ENCODE assay signal across 1 cellular context in the genomic region with DNA sequence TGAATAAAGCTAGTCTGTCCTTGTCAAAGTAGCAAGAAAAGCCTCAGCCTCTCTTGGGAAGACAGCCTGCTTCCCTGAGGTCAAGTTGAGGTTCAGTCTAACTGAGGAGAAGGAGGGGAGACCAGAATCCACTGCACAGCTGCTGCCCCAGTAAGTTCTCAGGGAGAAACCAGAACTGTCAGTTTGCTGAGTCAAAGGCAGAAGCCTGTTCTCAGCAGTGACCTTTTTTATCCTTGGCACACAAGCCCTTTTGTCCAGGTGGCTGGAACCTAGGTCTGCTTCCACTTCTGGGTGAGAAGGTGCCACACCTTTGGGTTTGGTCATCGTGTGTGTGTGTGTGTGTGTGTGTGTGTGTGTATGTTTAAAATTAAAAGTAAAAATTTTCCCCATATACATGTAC.
A peak's percentile ranks its signal among the peaks of the same experiment; 100 is the strongest.
TF ChIP-seq lines count a peak whose summit lies in the region.

No MANE protein-coding gene starts in this region.

TF ChIP-seq in GM12878, 131 proteins besides CTCF, POLR2A, EP300 and RAD21 (continued from another document):
- TF ChIP-seq, protein P1, sequence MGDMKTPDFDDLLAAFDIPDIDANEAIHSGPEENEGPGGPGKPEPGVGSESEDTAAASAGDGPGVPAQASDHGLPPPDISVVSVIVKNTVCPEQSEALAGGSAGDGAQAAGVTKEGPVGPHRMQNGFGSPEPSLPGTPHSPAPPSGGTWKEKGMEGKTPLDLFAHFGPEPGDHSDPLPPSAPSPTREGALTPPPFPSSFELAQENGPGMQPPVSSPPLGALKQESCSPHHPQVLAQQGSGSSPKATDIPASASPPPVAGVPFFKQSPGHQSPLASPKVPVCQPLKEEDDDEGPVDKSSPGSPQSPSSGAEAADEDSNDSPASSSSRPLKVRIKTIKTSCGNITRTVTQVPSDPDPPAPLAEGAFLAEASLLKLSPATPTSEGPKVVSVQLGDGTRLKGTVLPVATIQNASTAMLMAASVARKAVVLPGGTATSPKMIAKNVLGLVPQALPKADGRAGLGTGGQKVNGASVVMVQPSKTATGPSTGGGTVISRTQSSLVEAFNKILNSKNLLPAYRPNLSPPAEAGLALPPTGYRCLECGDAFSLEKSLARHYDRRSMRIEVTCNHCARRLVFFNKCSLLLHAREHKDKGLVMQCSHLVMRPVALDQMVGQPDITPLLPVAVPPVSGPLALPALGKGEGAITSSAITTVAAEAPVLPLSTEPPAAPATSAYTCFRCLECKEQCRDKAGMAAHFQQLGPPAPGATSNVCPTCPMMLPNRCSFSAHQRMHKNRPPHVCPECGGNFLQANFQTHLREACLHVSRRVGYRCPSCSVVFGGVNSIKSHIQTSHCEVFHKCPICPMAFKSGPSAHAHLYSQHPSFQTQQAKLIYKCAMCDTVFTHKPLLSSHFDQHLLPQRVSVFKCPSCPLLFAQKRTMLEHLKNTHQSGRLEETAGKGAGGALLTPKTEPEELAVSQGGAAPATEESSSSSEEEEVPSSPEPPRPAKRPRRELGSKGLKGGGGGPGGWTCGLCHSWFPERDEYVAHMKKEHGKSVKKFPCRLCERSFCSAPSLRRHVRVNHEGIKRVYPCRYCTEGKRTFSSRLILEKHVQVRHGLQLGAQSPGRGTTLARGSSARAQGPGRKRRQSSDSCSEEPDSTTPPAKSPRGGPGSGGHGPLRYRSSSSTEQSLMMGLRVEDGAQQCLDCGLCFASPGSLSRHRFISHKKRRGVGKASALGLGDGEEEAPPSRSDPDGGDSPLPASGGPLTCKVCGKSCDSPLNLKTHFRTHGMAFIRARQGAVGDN (IDR thresholded peaks at IDR 0.05), result no peak; the same call in 1 of the 2 replicates
- no peak for TF ChIP-seq GABPA (IDR thresholded peaks at IDR 0.05; ENCODE audit: low read depth)
- peak; percentile 72 for TF ChIP-seq CREM (IDR thresholded peaks at IDR 0.05; ENCODE audit: low read depth)
- TF ChIP-seq SRF (IDR thresholded peaks at IDR 0.05; ENCODE audit: low read depth in 2 of 2, low read length in 2 of 2), result no peak
- TF ChIP-seq, protein P2, sequence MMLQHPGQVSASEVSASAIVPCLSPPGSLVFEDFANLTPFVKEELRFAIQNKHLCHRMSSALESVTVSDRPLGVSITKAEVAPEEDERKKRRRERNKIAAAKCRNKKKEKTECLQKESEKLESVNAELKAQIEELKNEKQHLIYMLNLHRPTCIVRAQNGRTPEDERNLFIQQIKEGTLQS (IDR thresholded peaks at IDR 0.05; ENCODE audit: borderline replicate concordance, extremely low read depth, low read depth, low read length), result no peak
- TF ChIP-seq CREB1 (IDR thresholded peaks at IDR 0.05; ENCODE audit: low read depth), result no peak
- TF ChIP-seq, protein P3, sequence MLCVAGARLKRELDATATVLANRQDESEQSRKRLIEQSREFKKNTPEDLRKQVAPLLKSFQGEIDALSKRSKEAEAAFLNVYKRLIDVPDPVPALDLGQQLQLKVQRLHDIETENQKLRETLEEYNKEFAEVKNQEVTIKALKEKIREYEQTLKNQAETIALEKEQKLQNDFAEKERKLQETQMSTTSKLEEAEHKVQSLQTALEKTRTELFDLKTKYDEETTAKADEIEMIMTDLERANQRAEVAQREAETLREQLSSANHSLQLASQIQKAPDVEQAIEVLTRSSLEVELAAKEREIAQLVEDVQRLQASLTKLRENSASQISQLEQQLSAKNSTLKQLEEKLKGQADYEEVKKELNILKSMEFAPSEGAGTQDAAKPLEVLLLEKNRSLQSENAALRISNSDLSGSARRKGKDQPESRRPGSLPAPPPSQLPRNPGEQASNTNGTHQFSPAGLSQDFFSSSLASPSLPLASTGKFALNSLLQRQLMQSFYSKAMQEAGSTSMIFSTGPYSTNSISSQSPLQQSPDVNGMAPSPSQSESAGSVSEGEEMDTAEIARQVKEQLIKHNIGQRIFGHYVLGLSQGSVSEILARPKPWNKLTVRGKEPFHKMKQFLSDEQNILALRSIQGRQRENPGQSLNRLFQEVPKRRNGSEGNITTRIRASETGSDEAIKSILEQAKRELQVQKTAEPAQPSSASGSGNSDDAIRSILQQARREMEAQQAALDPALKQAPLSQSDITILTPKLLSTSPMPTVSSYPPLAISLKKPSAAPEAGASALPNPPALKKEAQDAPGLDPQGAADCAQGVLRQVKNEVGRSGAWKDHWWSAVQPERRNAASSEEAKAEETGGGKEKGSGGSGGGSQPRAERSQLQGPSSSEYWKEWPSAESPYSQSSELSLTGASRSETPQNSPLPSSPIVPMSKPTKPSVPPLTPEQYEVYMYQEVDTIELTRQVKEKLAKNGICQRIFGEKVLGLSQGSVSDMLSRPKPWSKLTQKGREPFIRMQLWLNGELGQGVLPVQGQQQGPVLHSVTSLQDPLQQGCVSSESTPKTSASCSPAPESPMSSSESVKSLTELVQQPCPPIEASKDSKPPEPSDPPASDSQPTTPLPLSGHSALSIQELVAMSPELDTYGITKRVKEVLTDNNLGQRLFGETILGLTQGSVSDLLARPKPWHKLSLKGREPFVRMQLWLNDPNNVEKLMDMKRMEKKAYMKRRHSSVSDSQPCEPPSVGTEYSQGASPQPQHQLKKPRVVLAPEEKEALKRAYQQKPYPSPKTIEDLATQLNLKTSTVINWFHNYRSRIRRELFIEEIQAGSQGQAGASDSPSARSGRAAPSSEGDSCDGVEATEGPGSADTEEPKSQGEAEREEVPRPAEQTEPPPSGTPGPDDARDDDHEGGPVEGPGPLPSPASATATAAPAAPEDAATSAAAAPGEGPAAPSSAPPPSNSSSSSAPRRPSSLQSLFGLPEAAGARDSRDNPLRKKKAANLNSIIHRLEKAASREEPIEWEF (IDR thresholded peaks at IDR 0.05; ENCODE audit: insufficient replicate concordance, low read depth, low read length), result no peak
- TF ChIP-seq, protein P4, sequence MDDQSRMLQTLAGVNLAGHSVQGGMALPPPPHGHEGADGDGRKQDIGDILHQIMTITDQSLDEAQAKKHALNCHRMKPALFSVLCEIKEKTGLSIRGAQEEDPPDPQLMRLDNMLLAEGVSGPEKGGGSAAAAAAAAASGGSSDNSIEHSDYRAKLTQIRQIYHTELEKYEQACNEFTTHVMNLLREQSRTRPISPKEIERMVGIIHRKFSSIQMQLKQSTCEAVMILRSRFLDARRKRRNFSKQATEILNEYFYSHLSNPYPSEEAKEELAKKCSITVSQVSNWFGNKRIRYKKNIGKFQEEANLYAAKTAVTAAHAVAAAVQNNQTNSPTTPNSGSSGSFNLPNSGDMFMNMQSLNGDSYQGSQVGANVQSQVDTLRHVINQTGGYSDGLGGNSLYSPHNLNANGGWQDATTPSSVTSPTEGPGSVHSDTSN (IDR thresholded peaks at IDR 0.05; ENCODE audit: insufficient replicate concordance, low read depth, low read length), result no peak
- TF ChIP-seq MTA2 (IDR thresholded peaks at IDR 0.05; ENCODE audit: low read depth), result peak; percentile 42; the same call in 1 of the 2 replicates
- peak in 1 of 2 experiments; percentile 92; a peak in 2 of 4 replicates for TF ChIP-seq ETV6 (conservative IDR thresholded peaks at IDR 0.05 in 1 of 2, IDR thresholded peaks at IDR 0.05 in 1 of 2; ENCODE audit: borderline replicate concordance in 1 of 2, low read depth in 1 of 2)
- TF ChIP-seq, protein P5, sequence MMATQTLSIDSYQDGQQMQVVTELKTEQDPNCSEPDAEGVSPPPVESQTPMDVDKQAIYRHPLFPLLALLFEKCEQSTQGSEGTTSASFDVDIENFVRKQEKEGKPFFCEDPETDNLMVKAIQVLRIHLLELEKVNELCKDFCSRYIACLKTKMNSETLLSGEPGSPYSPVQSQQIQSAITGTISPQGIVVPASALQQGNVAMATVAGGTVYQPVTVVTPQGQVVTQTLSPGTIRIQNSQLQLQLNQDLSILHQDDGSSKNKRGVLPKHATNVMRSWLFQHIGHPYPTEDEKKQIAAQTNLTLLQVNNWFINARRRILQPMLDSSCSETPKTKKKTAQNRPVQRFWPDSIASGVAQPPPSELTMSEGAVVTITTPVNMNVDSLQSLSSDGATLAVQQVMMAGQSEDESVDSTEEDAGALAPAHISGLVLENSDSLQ (IDR thresholded peaks at IDR 0.05), result peak; percentile 53; the same call in 1 of the 2 replicates
- TF ChIP-seq MEF2B (IDR thresholded peaks at IDR 0.05; ENCODE audit: partially characterized antibody, poor library complexity, severe bottlenecking), result peak; percentile 60
- TF ChIP-seq RFX5 (IDR thresholded peaks at IDR 0.05; ENCODE audit: low read depth, low read length), result no peak
